Comparison of ENCODE assay signal across 7 cellular contexts in genomic region chr17:4366312-4367063, GRCh38. TPM values are rescaled to one million over a fixed set of nuclear protein-coding genes. Genes with fewer than 3 reads are reported as not detected.
A peak's percentile ranks its signal among the peaks of the same experiment; 100 is the strongest.
DNase-seq lines count a peak whose midpoint lies in the region; ATAC-seq and TF ChIP-seq lines count a peak whose summit lies in the region.

A gene with protein sequence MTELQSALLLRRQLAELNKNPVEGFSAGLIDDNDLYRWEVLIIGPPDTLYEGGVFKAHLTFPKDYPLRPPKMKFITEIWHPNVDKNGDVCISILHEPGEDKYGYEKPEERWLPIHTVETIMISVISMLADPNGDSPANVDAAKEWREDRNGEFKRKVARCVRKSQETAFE (minus strand): TSS chr17:4366675. CDS start chr17:4366316, 359 bp downstream.

- in situ Hi-C loops in astrocyte of the cerebellum (cut with HindIII; ENCODE audit: low sequenced_read_pairs): no loop called here

- no peaks in the 10 kb centered on the region for H3K9me3 ChIP-seq in hepatocyte (ENCODE audit: low read depth)

- peaks cover 45% of the 10 kb centered on the region for H3K79me2 ChIP-seq in hepatocyte

- peak; percentile 63 for ATAC-seq in GM18505 (IDR thresholded peaks at IDR 0.05; ENCODE audit: unreplicated experiment)
- ATAC-seq in HG02973 (IDR thresholded peaks at IDR 0.05; ENCODE audit: unreplicated experiment): peak; percentile 59

- H3K4me1 ChIP-seq in hepatocyte (ENCODE audit: insufficient read depth): peaks cover 7% of the 10 kb centered on the region

- DNase-seq in NCI-H2029 treated with DMSO at 0.1 percent for 48 hours (lab: John Stamatoyannopoulos, UW) (peak; percentile 86), T-helper 9 cell (peak; percentile 98), astrocyte of the cerebellum (ENCODE audit: low read depth) (peak; percentile 87), hepatocyte (ENCODE audit: low spot score) (peak; percentile 99), retina (peak; percentile 92)

- TF ChIP-seq CTCF in astrocyte of the cerebellum (IDR thresholded peaks at IDR 0.05; ENCODE audit: low read depth, low read length, missing control alignments): peak; percentile 36
- TF ChIP-seq CTCF in hepatocyte (IDR thresholded peaks at IDR 0.05; ENCODE audit: poor library complexity): peak; percentile 44

- no peaks in the 10 kb centered on the region for H3K36me3 ChIP-seq in hepatocyte (replicated peaks; ENCODE audit: insufficient read depth, low read depth)

- H3K4me2 ChIP-seq in hepatocyte: peak within 1 kb of the TSS; percentile 92

- no peaks in the 10 kb centered on the region for H3K27me3 ChIP-seq in hepatocyte

- no peaks in the 10 kb centered on the region for H3K9me2 ChIP-seq in hepatocyte (replicated peaks; ENCODE audit: insufficient read depth)

- H2AFZ ChIP-seq in hepatocyte: peak within 1 kb of the TSS; percentile 77

- H4K20me1 ChIP-seq in hepatocyte (ENCODE audit: insufficient read depth, poor library complexity, severe bottlenecking): peaks cover 34% of the 10 kb centered on the region

- H3K4me3 ChIP-seq in astrocyte of the cerebellum (ENCODE audit: low read depth, low read length): peak within 1 kb of the TSS; percentile 90
- H3K4me3 ChIP-seq in hepatocyte: peak within 1 kb of the TSS; percentile 92

- 2% methylated on average over 23 of the region's 78 CpGs for WGBS in hepatocyte (ENCODE audit: low lambda C conversion rate, missing lambda C conversion rate)

- peak; percentile 85 for TF ChIP-seq POLR2A in GM18505 (IDR thresholded peaks at IDR 0.05; ENCODE audit: borderline replicate concordance, extremely low read depth, insufficient read depth, insufficient read length)

- H3K27ac ChIP-seq in hepatocyte: peak within 1 kb of the TSS; percentile 98

RNA-seq across cellular contexts. Expression of the gene that starts here (rescaled TPM):
- total RNA-seq in hepatocyte: 52.6 and 78.8 TPM in 2 replicates
- polyA plus RNA-seq in hepatocyte: 51.3 and 65.1 TPM in 2 replicates

Comparison
In these comparisons a context has a peak if more than half of its experiments do, and no peak if none do; other contexts are left out.
1. Peak in every context shown above with its lines: DNase-seq, ATAC-seq, H3K4me3 ChIP-seq and H3K27ac ChIP-seq.